ENCODE assay signal across 13 cellular contexts in the genomic region with DNA sequence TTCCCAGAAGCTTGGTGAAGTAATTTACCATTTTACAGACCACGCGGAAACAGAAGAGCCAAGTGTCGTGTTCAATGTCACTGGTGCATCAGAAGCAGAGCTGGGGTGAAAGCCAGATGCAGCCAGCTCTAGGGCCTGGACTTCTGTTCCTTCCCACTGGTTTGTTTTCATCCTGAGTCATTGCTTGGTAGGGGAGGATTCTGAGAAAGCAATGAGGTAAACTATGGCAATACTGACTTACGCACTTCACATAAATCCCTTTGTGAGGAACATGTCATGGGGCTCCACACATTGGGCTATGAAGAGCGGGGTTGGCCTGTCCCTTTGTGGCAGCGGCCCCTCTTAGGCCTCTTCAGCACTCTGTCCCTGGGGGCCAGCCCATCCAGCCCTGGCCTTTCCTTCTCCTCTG. TPM values are rescaled to one million over a fixed set of nuclear protein-coding genes. Genes with fewer than 3 reads are reported as not detected.
DNase-seq lines count a peak whose midpoint lies in the region; TF ChIP-seq lines count a peak whose summit lies in the region.
"Had no signal": no experiment of that assay in that cellular context is flagged by ENCODE, and none has a peak within 500 bp of the region (broad histone marks: within the 10 kb centered on the region; RNA-seq: fewer than 3 reads in every experiment).

No MANE protein-coding gene starts in this region.

- H3K4me3 ChIP-seq in astrocyte of the spinal cord (ENCODE audit: low read depth, low read length), result no peak overlapping the region
- H3K4me3 ChIP-seq in vagina, result no peak overlapping the region
- no peak overlapping the region for H3K4me3 ChIP-seq in Caco-2 (ENCODE audit: low read depth, low read length)

- in situ Hi-C loops in astrocyte of the spinal cord (cut with HindIII; ENCODE audit: low sequenced_read_pairs), result no loop called here

- POLR2A ChIA-PET in activated CD4-positive, alpha-beta memory T cell treated with anti-CD3 and anti-CD28 coated beads for 36 hours (lab: Charles Lee), result no interaction called here
- POLR2A ChIA-PET in Caco-2 (lab: Charles Lee), result no interaction called here

- no peak for TF ChIP-seq CTCF in HFFc6 (IDR thresholded peaks at IDR 0.05)
- TF ChIP-seq CTCF in astrocyte of the spinal cord (IDR thresholded peaks at IDR 0.05; ENCODE audit: low read depth, low read length), result no peak
- no peak for TF ChIP-seq CTCF in vagina (IDR thresholded peaks at IDR 0.05)
- no peak for TF ChIP-seq CTCF in Caco-2 (IDR thresholded peaks at IDR 0.05; ENCODE audit: insufficient read depth in 1 of 2, low read depth in 1 of 2, low read length in 1 of 2, severe bottlenecking in 1 of 2, unreplicated experiment in 1 of 2)

- H3K9me3 ChIP-seq in vagina (no peaks in the 10 kb centered on the region), Caco-2 (peaks cover 2% of the 10 kb centered on the region; the same call in 1 of the 2 replicates)

- no peak overlapping the region for H3K4me3 Mint-ChIP-seq in HFFc6
- no peak overlapping the region for H3K4me3 Mint-ChIP-seq in activated CD4-positive, alpha-beta memory T cell treated with anti-CD3 and anti-CD28 coated beads for 36 hours
- no peak overlapping the region for H3K4me3 Mint-ChIP-seq in Caco-2 (ENCODE audit: unreplicated experiment)
- H3K4me3 Mint-ChIP-seq: activated naive CD4-positive, alpha-beta T cell treated with anti-CD3 and anti-CD28 coated beads, Interleukin-2, amount 50 U/mL, for 24 hours had no signal

- H3K36me3 Mint-ChIP-seq in HFFc6 (ENCODE audit: low read depth) (no peaks in the 10 kb centered on the region), Caco-2 (ENCODE audit: insufficient read depth, unreplicated experiment) (no peaks in the 10 kb centered on the region)
- H3K36me3 Mint-ChIP-seq in activated CD4-positive, alpha-beta memory T cell treated with anti-CD3 and anti-CD28 coated beads for 36 hours, result no peaks in the 10 kb centered on the region
- H3K36me3 Mint-ChIP-seq: activated naive CD4-positive, alpha-beta T cell treated with anti-CD3 and anti-CD28 coated beads, Interleukin-2, amount 50 U/mL, for 24 hours had no signal

- BruUV-seq in Caco-2 (replicated peaks; lab: Mats Ljungman, UMichigan), result no TSS peak

- H3K27ac ChIP-seq in vagina, result peak overlapping the region; percentile 42

- H3K27me3 Mint-ChIP-seq in HFFc6 (ENCODE audit: insufficient read depth), result no peaks in the 10 kb centered on the region
- H3K27me3 Mint-ChIP-seq in activated CD4-positive, alpha-beta memory T cell treated with anti-CD3 and anti-CD28 coated beads for 36 hours, result no peaks in the 10 kb centered on the region
- no peaks in the 10 kb centered on the region for H3K27me3 Mint-ChIP-seq in Caco-2 (ENCODE audit: insufficient read depth, unreplicated experiment)
- H3K27me3 Mint-ChIP-seq: activated naive CD4-positive, alpha-beta T cell treated with anti-CD3 and anti-CD28 coated beads, Interleukin-2, amount 50 U/mL, for 24 hours had no signal

- peak; percentile 60 for DNase-seq in HFFc6
- peak; percentile 96 for DNase-seq in astrocyte of the spinal cord (ENCODE audit: low read depth, low spot score)
- peak; percentile 94 for DNase-seq in iris pigment epithelial cell (ENCODE audit: low read depth)
- DNase-seq in vagina (ENCODE audit: extremely low spot score in 2 of 2), result peak in 1 of 2 donors; percentile 91
- DNase-seq in NCI-H146 (lab: John Stamatoyannopoulos, UW), result no peak
- DNase-seq in activated CD4-positive, alpha-beta memory T cell treated with anti-CD3 and anti-CD28 coated beads for 36 hours, result no peak
- no peak for DNase-seq in Caco-2
- DNase-seq: activated CD4-positive, alpha-beta T cell treated with anti-CD3 and anti-CD28 coated beads, Interleukin-2, amount 50 U/mL, for 48 hours; DND-41; effector CD8-positive, alpha-beta T cell; NCI-H1694; stimulated activated CD4-positive, alpha-beta T cell treated with anti-CD3 and anti-CD28 coated beads, Interleukin-12 subunit alpha, Interleukin-12 subunit beta, amount 100 ng/mL, for 4 hours had no signal

- no peaks in the 10 kb centered on the region for H3K36me3 ChIP-seq in vagina
- H3K36me3 ChIP-seq in Caco-2 (ENCODE audit: control insufficient read depth, insufficient read depth, low read length), result no peaks in the 10 kb centered on the region

- H3K27me3 ChIP-seq in vagina (no peaks in the 10 kb centered on the region), Caco-2 (replicated peaks; ENCODE audit: control insufficient read depth, insufficient read depth, low read length) (no peaks in the 10 kb centered on the region)

- H3K27ac Mint-ChIP-seq in HFFc6 (peak overlapping the region; percentile 80), Caco-2 (ENCODE audit: unreplicated experiment) (no peak overlapping the region)
- no peak overlapping the region for H3K27ac Mint-ChIP-seq in activated CD4-positive, alpha-beta memory T cell treated with anti-CD3 and anti-CD28 coated beads for 36 hours
- H3K27ac Mint-ChIP-seq: activated naive CD4-positive, alpha-beta T cell treated with anti-CD3 and anti-CD28 coated beads, Interleukin-2, amount 50 U/mL, for 24 hours had no signal

- TF ChIP-seq POLR2A in vagina (IDR thresholded peaks at IDR 0.05), result no peak

- H3K4me1 ChIP-seq in vagina (no peaks in the 10 kb centered on the region), Caco-2 (peaks cover 10% of the 10 kb centered on the region)

- peaks cover 21% of the 10 kb centered on the region for H3K4me1 Mint-ChIP-seq in HFFc6 (ENCODE audit: low read depth)
- H3K4me1 Mint-ChIP-seq in activated CD4-positive, alpha-beta memory T cell treated with anti-CD3 and anti-CD28 coated beads for 36 hours (ENCODE audit: low read depth), result peaks cover 2% of the 10 kb centered on the region
- H3K4me1 Mint-ChIP-seq in Caco-2 (ENCODE audit: low read depth, unreplicated experiment), result no peaks in the 10 kb centered on the region
- H3K4me1 Mint-ChIP-seq: activated naive CD4-positive, alpha-beta T cell treated with anti-CD3 and anti-CD28 coated beads, Interleukin-2, amount 50 U/mL, for 24 hours had no signal

- CTCF ChIA-PET in activated CD4-positive, alpha-beta memory T cell treated with anti-CD3 and anti-CD28 coated beads for 36 hours (lab: Charles Lee), result interaction anchor here (0.8 to 5.5 kb wide), 2 partner anchors 15 to 536 kb away, joined by 3 to 31 read pairs; no protein-coding TSS in a partner anchor
- CTCF ChIA-PET in Caco-2 (lab: Charles Lee), result no interaction called here

- H3K9me3 Mint-ChIP-seq in HFFc6, result no peaks in the 10 kb centered on the region
- H3K9me3 Mint-ChIP-seq in activated CD4-positive, alpha-beta memory T cell treated with anti-CD3 and anti-CD28 coated beads for 36 hours, result no peaks in the 10 kb centered on the region
- no peaks in the 10 kb centered on the region for H3K9me3 Mint-ChIP-seq in Caco-2 (ENCODE audit: unreplicated experiment)
- H3K9me3 Mint-ChIP-seq: activated naive CD4-positive, alpha-beta T cell treated with anti-CD3 and anti-CD28 coated beads, Interleukin-2, amount 50 U/mL, for 24 hours had no signal

- intact Hi-C loops in vagina (cut with DNase I), result no loop called here
- intact Hi-C loops in activated CD4-positive, alpha-beta memory T cell treated with anti-CD3 and anti-CD28 coated beads for 36 hours (cut with micrococcal nuclease), result no loop called here
- intact Hi-C loops in Caco-2 (cut with micrococcal nuclease; ENCODE audit: unreplicated experiment), result no loop called here

RNA-seq across cellular contexts. Expression of a gene that starts 52.4 kb away (rescaled TPM):
- 100 to 1,000 TPM; 139 to 165 (median 155) TPM for total RNA-seq in HFFc6 (2021; fragmentation: NEBNext Ultra II Directional; extraction: Animal tissue kit (Norgen Biotek cat#: 25700))
- total RNA-seq in vagina (70.0 TPM), Caco-2 (2022) (91.1 and 96.5 TPM in 2 replicates)
- total RNA-seq in activated CD4-positive, alpha-beta memory T cell treated with anti-CD3 and anti-CD28 coated beads for 36 hours, result 1 to 10 TPM; 4.3 to 4.6 TPM

Comparison
In these comparisons a context has a peak if more than half of its experiments do, and no peak if none do; other contexts are left out.
1. DNase-seq: peak in HFFc6 (single experiment), astrocyte of the spinal cord (single experiment) and iris pigment epithelial cell (single experiment); none in NCI-H146 (single experiment), activated CD4-positive, alpha-beta memory T cell treated with anti-CD3 and anti-CD28 coated beads for 36 hours (single experiment) and Caco-2 (0 of 2).
2. RNA of a gene that starts 52.4 kb away (total RNA-seq): 139 to 165 TPM in HFFc6, 91.1 to 96.5 TPM in Caco-2 and 70.0 TPM in vagina (single experiment); 4.3 to 4.6 TPM in activated CD4-positive, alpha-beta memory T cell treated with anti-CD3 and anti-CD28 coated beads for 36 hours; every median in the first group is over 10 times any median in the second.